Comparison of ENCODE assay signal across 13 cellular contexts in genomic region chr16:49834496-49835009, GRCh38. TPM values are rescaled to one million over a fixed set of nuclear protein-coding genes. Genes with fewer than 3 reads are reported as not detected.
DNase-seq lines count a peak whose midpoint lies in the region; ATAC-seq and TF ChIP-seq lines count a peak whose summit lies in the region.
"Had no signal": no experiment of that assay in that cellular context is flagged by ENCODE, and none has a peak within 500 bp of the region (broad histone marks: within the 10 kb centered on the region; RNA-seq: fewer than 3 reads in every experiment).

No MANE protein-coding gene starts in this region.

- H3K27me3 Mint-ChIP-seq in immature natural killer cell (ENCODE audit: low read depth in 3 of 3) = peaks cover 3 to 6% (median 6%) of the 10 kb centered on the region in 3 donors

- CTCF ChIA-PET in PC-3 (lab: Charles Lee) = no interaction called here

- peak overlapping the region; percentile 65 for H3K56ac ChIP-seq in mesendoderm (ENCODE audit: low read length)

- no peak overlapping the region for H2BK15ac ChIP-seq in mesendoderm (replicated peaks; ENCODE audit: low read depth)

- no peak overlapping the region for H3K4me3 ChIP-seq in HUES64 (ENCODE audit: low read length)
- no peak overlapping the region for H3K4me3 ChIP-seq in mesendoderm (ENCODE audit: low read length)
- H3K4me3 ChIP-seq in spleen = no peak overlapping the region
- no peak overlapping the region for H3K4me3 ChIP-seq in PC-3 (ENCODE audit: low read length)

- no peaks in the 10 kb centered on the region for H3K27me3 ChIP-seq in HUES64 (ENCODE audit: insufficient read depth, low read length)
- no peaks in the 10 kb centered on the region for H3K27me3 ChIP-seq in mesendoderm (ENCODE audit: insufficient read depth, low read length, poor library complexity)
- H3K27me3 ChIP-seq in spleen (replicated peaks in 1 of 7) = peaks cover 0 to 40% (median 7%) of the 10 kb centered on the region in 7 donors
- peaks cover 44% of the 10 kb centered on the region for H3K27me3 ChIP-seq in PC-3 (ENCODE audit: low read length)

- H3K79me2 ChIP-seq in mesendoderm (ENCODE audit: control insufficient read depth, insufficient read depth, low read length) (peaks cover 53% of the 10 kb centered on the region), PC-3 (ENCODE audit: low read length) (no peaks in the 10 kb centered on the region)

- intact Hi-C loops in spleen (cut with DNase I; ENCODE audit: low total_unique reads) (no loop called here), PC-3 (cut with micrococcal nuclease) (no loop called here)

- H3K36me3 ChIP-seq in HUES64 (ENCODE audit: insufficient read depth, low read length) (no peaks in the 10 kb centered on the region), mesendoderm (ENCODE audit: control insufficient read depth, insufficient read depth, low read length) (no peaks in the 10 kb centered on the region), spleen (no peaks in the 10 kb centered on the region), PC-3 (ENCODE audit: low read depth, low read length) (no peaks in the 10 kb centered on the region)

- H2BK120ac ChIP-seq in mesendoderm (ENCODE audit: low read depth, low read length) = no peak overlapping the region

- H3K9me3 ChIP-seq in HUES64 (ENCODE audit: insufficient read depth, low read depth, low read length) (no peaks in the 10 kb centered on the region), spleen (no peaks in the 10 kb centered on the region), PC-3 (ENCODE audit: low read length) (no peaks in the 10 kb centered on the region)
- H3K9me3 ChIP-seq: Caco-2 had no signal

- H3K9me3 Mint-ChIP-seq in immature natural killer cell = no peaks in the 10 kb centered on the region

- no peaks in the 10 kb centered on the region for H3F3A ChIP-seq in PC-3 (ENCODE audit: low read length, unreplicated experiment)

- no peak for TF ChIP-seq POLR2A in spleen (IDR thresholded peaks at IDR 0.05)

- ATAC-seq in esophagus mucosa (peak; percentile 14), PC-3 (no peak), GM18519 (IDR thresholded peaks at IDR 0.05; ENCODE audit: low FRiP score, unreplicated experiment) (no peak)

- WGBS in HUES64 = 16% methylated on average over 18 of the region's 18 CpGs
- WGBS in mesendoderm (ENCODE audit: extremely low coverage, insufficient coverage, low lambda C conversion rate) = no CpG with 5 or more reads among the region's 18 CpGs
- WGBS in spleen, 5 donors = 43 to 66% (median 58%) methylated on average over 9 to 18 of the region's 18 CpGs

- H3K9ac ChIP-seq in HUES64 (ENCODE audit: low read depth, low read length) (no peak overlapping the region; the same call in 1 of the 2 replicates), mesendoderm (ENCODE audit: low read length) (no peak overlapping the region), PC-3 (ENCODE audit: low read length) (no peak overlapping the region)

- no TSS peak for BruUV-seq in PC-3 (replicated peaks; lab: Mats Ljungman, UMichigan)

- H3K4me1 ChIP-seq in HUES64 (ENCODE audit: insufficient read depth, low read length) (peaks cover 56% of the 10 kb centered on the region), mesendoderm (ENCODE audit: control insufficient read depth, low read depth, low read length) (peaks cover 20% of the 10 kb centered on the region), spleen (peaks cover 11 to 74% (median 38%) of the 10 kb centered on the region in 6 donors), PC-3 (ENCODE audit: insufficient read depth, low read length) (no peaks in the 10 kb centered on the region)
- H3K4me1 ChIP-seq: Caco-2 had no signal

- H2BK5ac ChIP-seq in mesendoderm (ENCODE audit: low read length) = no peak overlapping the region

- no peak overlapping the region for H4K5ac ChIP-seq in mesendoderm (ENCODE audit: low read length)

- POLR2A ChIA-PET in PC-3 (lab: Charles Lee; ENCODE audit: unreplicated experiment) = no interaction called here

- TF ChIP-seq CTCF in spleen (IDR thresholded peaks at IDR 0.05 in 8 of 11, conservative IDR thresholded peaks at IDR 0.05 in 3 of 11) (no peak), PC-3 (conservative IDR thresholded peaks at IDR 0.05; ENCODE audit: low read depth, low read length) (no peak)

- no peak overlapping the region for H2AFZ ChIP-seq in PC-3 (ENCODE audit: low read length)

- no peak overlapping the region for H3K4me2 ChIP-seq in mesendoderm (ENCODE audit: low read length)
- H3K4me2 ChIP-seq in PC-3 (ENCODE audit: low read length) = no peak overlapping the region

- H3K4ac ChIP-seq in mesendoderm (ENCODE audit: low read depth, low read length) = peak overlapping the region; percentile 75

- no peak overlapping the region for H3K27ac Mint-ChIP-seq in immature natural killer cell

- H3K9me2 ChIP-seq in PC-3 (replicated peaks; ENCODE audit: low read length) = no peaks in the 10 kb centered on the region

- DNase-seq in mesendoderm = peak; percentile 86
- no peak for DNase-seq in spleen
- DNase-seq in PC-3 = no peak
- no peak for DNase-seq in T-helper 9 cell
- no peak for DNase-seq in immature natural killer cell
- DNase-seq: Caco-2; effector CD4-positive, alpha-beta T cell; HCEC 1CT; NCI-H345 had no signal

- H4K8ac ChIP-seq in mesendoderm (ENCODE audit: low read depth, low read length) = no peak overlapping the region

- no peaks in the 10 kb centered on the region for H3K4me1 Mint-ChIP-seq in immature natural killer cell

- H2AK5ac ChIP-seq in mesendoderm (ENCODE audit: low read length) = no peak overlapping the region

- H4K20me1 ChIP-seq in PC-3 (ENCODE audit: low read length) = no peaks in the 10 kb centered on the region

- no peaks in the 10 kb centered on the region for H3K36me3 Mint-ChIP-seq in immature natural killer cell

- no peak overlapping the region for H3K4me3 Mint-ChIP-seq in immature natural killer cell

- H3K18ac ChIP-seq in mesendoderm (ENCODE audit: low read length) = peak overlapping the region; percentile 31

- H3K27ac ChIP-seq in HUES64 (ENCODE audit: low read depth, low read length) (peak overlapping the region; percentile 69), mesendoderm (ENCODE audit: low read depth, low read length) (no peak overlapping the region), spleen (peak overlapping the region in 7 of 8 donors; percentile 60 to 86 (median 73)), PC-3 (ENCODE audit: low read length) (no peak overlapping the region)

- peaks cover 19% of the 10 kb centered on the region for H3K79me1 ChIP-seq in mesendoderm (ENCODE audit: low read length)

- peak overlapping the region; percentile 8 for H3K23ac ChIP-seq in mesendoderm (ENCODE audit: low read length)

RNA-seq across cellular contexts. Expression of gene ZNF423, which starts 21.4 kb away (rescaled TPM):
- 39.8 TPM for polyA plus RNA-seq in HUES64 (2013, experiment 1 of 2)
- polyA plus RNA-seq in HUES64 (2013, experiment 2 of 2) = 40.8 TPM
- total RNA-seq in esophagus mucosa = 0.72 TPM
- polyA plus RNA-seq in mesendoderm (2013, experiment 1 of 2) = 26.3 TPM
- 27.6 TPM for polyA plus RNA-seq in mesendoderm (2013, experiment 2 of 2)
- 1 to 10 TPM; 3.5 to 7.0 (median 5.3) TPM for total RNA-seq in spleen
- polyA plus RNA-seq in spleen = under 1 TPM; 0.36 to 0.96 (median 0.67) TPM
- total RNA-seq in PC-3 (2014; rRNA removed) = not detected in 2 replicates
- polyA plus RNA-seq in immature natural killer cell = not detected
- total RNA-seq: T-helper 1 cell treated with Interleukin-12 subunit alpha and Interleukin-12 subunit beta and Interleukin-4 antibody, amounts not matched to agents 30 ng/mL and 1 ng/mL, for 36 hours had no signal

Comparison
In these comparisons a context has a peak if more than half of its experiments do, and no peak if none do; other contexts are left out.
1. H3K27ac ChIP-seq: peak in HUES64 (single experiment) and spleen (7 of 8); none in mesendoderm (single experiment) and PC-3 (single experiment).